7 cellular contexts compared by ENCODE assay signal in genomic region chr16:48383877-48384304, GRCh38. TPM values are rescaled to one million over a fixed set of nuclear protein-coding genes. Genes with fewer than 3 reads are reported as not detected.
DNase-seq lines count a peak whose midpoint lies in the region; FAIRE-seq and TF ChIP-seq lines count a peak whose summit lies in the region.

No MANE protein-coding gene starts in this region.

- 2% methylated on average over 5 of the region's 6 CpGs for WGBS in mammary epithelial cell (ENCODE audit: low coverage, missing lambda C conversion rate)
- 3% methylated on average over 6 of the region's 6 CpGs for WGBS in liver
- WGBS in thyroid gland, 2 donors: 0 to 2% methylated on average over 6 of the region's 6 CpGs

- CTCF ChIA-PET in mammary epithelial cell (lab: Charles Lee; ENCODE audit: low non-redundant PET): no interaction called here

- H3K9me3 ChIP-seq in mammary epithelial cell (replicated peaks; ENCODE audit: insufficient read depth, low read length): no peaks in the 10 kb centered on the region
- no peaks in the 10 kb centered on the region for H3K9me3 ChIP-seq in liver (ENCODE audit: control insufficient read depth in 4 of 4, low read length in 3 of 4)
- no peaks in the 10 kb centered on the region for H3K9me3 ChIP-seq in thyroid gland

- H3K27ac ChIP-seq in mammary epithelial cell (ENCODE audit: insufficient read depth, low read depth, low read length): peak overlapping the region; percentile 83
- H3K27ac ChIP-seq in liver (ENCODE audit: low read depth in 1 of 2, low read length in 2 of 2): peak overlapping the region; percentile 97 to 98
- H3K27ac ChIP-seq in thyroid gland: peak overlapping the region; percentile 97 to 98 (median 98)

- peak overlapping the region; percentile 47 for H2AFZ ChIP-seq in mammary epithelial cell (ENCODE audit: low read depth, low read length)

- no peak for TF ChIP-seq POLR2A in thyroid gland (IDR thresholded peaks at IDR 0.05)

- TF ChIP-seq RAD21 in liver (IDR thresholded peaks at IDR 0.05): no peak

- dilution Hi-C loops in mammary epithelial cell (cut with HindIII; ENCODE audit: low sequenced_read_pairs): no loop called here

- H3K36me3 ChIP-seq in mammary epithelial cell (ENCODE audit: insufficient read depth, low read length) (no peaks in the 10 kb centered on the region), liver (ENCODE audit: control insufficient read depth in 4 of 4, insufficient read depth in 3 of 4, low read depth in 1 of 4, low read length in 3 of 4) (no peaks in the 10 kb centered on the region), thyroid gland (no peaks in the 10 kb centered on the region)

- H3K4me3 ChIP-seq in mammary epithelial cell (replicated peaks in 1 of 3; ENCODE audit: insufficient read depth in 1 of 3, low read depth in 2 of 3, low read length in 3 of 3) (peak overlapping the region; percentile 67 to 95 (median 90)), liver (ENCODE audit: low read depth in 1 of 3, low read length in 3 of 3) (peak overlapping the region; percentile 77 to 98 (median 91)), thyroid gland (replicated peaks in 1 of 3) (peak overlapping the region; percentile 46 to 59 (median 55))

- in situ Hi-C loops in mammary epithelial cell (cut with MboI; ENCODE audit: low sequenced_read_pairs in 2 of 2): no loop called here

- no peak for TF ChIP-seq CTCF in mammary epithelial cell (conservative IDR thresholded peaks at IDR 0.05 in 1 of 2, IDR thresholded peaks at IDR 0.05 in 1 of 2; ENCODE audit: extremely low read depth in 1 of 2, insufficient read depth in 1 of 2, low read depth in 1 of 2, low read length in 2 of 2)
- no peak for TF ChIP-seq CTCF in liver (IDR thresholded peaks at IDR 0.05; ENCODE audit: low read depth, low read length, missing input control)
- no peak for TF ChIP-seq CTCF in thyroid gland (IDR thresholded peaks at IDR 0.05)

- BruUV-seq in mammary epithelial cell (replicated peaks; lab: Mats Ljungman, UMichigan): TSS peak; percentile 31

- intact Hi-C loops in mammary epithelial cell (cut with micrococcal nuclease): loop anchor here (1.0 to 2.0 kb wide), 2 partner anchors 31 to 61 kb away; no protein-coding TSS in a partner anchor
- intact Hi-C loops in thyroid gland (cut with DNase I): no loop called here

- peak; percentile 57 for FAIRE-seq in GM18507 (lab: Jason Lieb, UNC)

- peak overlapping the region; percentile 92 for H3K4me2 ChIP-seq in mammary epithelial cell (ENCODE audit: insufficient read depth, low read depth, low read length)

- H3K9ac ChIP-seq in mammary epithelial cell (ENCODE audit: insufficient read depth, low read length) (peak overlapping the region; percentile 93), liver (ENCODE audit: low read depth in 1 of 2, low read length in 2 of 2) (peak overlapping the region; percentile 92 to 94)

- H3K79me2 ChIP-seq in mammary epithelial cell (ENCODE audit: insufficient read depth, low read length): peaks cover 58% of the 10 kb centered on the region

- H3K4me1 ChIP-seq in mammary epithelial cell (ENCODE audit: insufficient read depth, low read length): peaks cover 3% of the 10 kb centered on the region
- peaks cover 10 to 37% (median 25%) of the 10 kb centered on the region in 4 donors for H3K4me1 ChIP-seq in liver (ENCODE audit: control insufficient read depth in 4 of 4, insufficient read depth in 4 of 4, low read length in 3 of 4)
- peaks cover 23 to 39% of the 10 kb centered on the region in 2 donors for H3K4me1 ChIP-seq in thyroid gland

- H3K27me3 ChIP-seq in mammary epithelial cell (ENCODE audit: insufficient read depth, low read length) (no peaks in the 10 kb centered on the region), liver (ENCODE audit: control insufficient read depth in 4 of 4, insufficient read depth in 4 of 4, low read length in 3 of 4) (no peaks in the 10 kb centered on the region), thyroid gland (no peaks in the 10 kb centered on the region)

- H4K20me1 ChIP-seq in mammary epithelial cell (ENCODE audit: insufficient read depth, low read length): no peaks in the 10 kb centered on the region

- DNase-seq in GM18507 (ENCODE audit: extremely low spot score, insufficient read length, low read depth) (no peak), NCI-H69 (lab: John Stamatoyannopoulos, UW) (peak; percentile 25), mammary epithelial cell (peak; percentile 48), thyroid gland (peak; percentile 19 to 32), HuH-7 (ENCODE audit: low spot score) (no peak), NCI-H2081 treated with DMSO at 0.1 percent for 48 hours (lab: John Stamatoyannopoulos, UW) (no peak)

TF ChIP-seq in liver, 16 proteins besides CTCF, POLR2A, EP300 and RAD21:
- TF ChIP-seq GABPA (IDR thresholded peaks at IDR 0.05 in 1 of 2, conservative IDR thresholded peaks at IDR 0.05 in 1 of 2): no peak
- peak; percentile 10 to 42 for TF ChIP-seq RXRA (IDR thresholded peaks at IDR 0.05)
- peak; percentile 48 for TF ChIP-seq MAX (IDR thresholded peaks at IDR 0.05)
- TF ChIP-seq REST (IDR thresholded peaks at IDR 0.05): peak; percentile 46
- peak; percentile 79 for TF ChIP-seq YY1 (IDR thresholded peaks at IDR 0.05)
- peak; percentile 82 for TF ChIP-seq TAF1 (conservative IDR thresholded peaks at IDR 0.05)
- TF ChIP-seq HNF4A (conservative IDR thresholded peaks at IDR 0.05): peak in 1 of 2 donors; percentile 30
- TF ChIP-seq NR2F2 (IDR thresholded peaks at IDR 0.05): no peak
- TF ChIP-seq EGR1 (IDR thresholded peaks at IDR 0.05; ENCODE audit: low read depth in 2 of 2): peak in 1 of 2 donors; percentile 14
TF ChIP-seq in liver: peak in this region for 7.

RNA-seq across cellular contexts. Expression of gene SIAH1, which starts 1.3 kb away (rescaled TPM):
- 10 to 100 TPM; 22.3 to 46.0 TPM for total RNA-seq in mammary epithelial cell
- 10.9 TPM for polyA plus RNA-seq in mammary epithelial cell
- polyA minus RNA-seq in mammary epithelial cell: 21.2 TPM
- total RNA-seq in liver: 10 to 100 TPM; 15.7 to 15.8 TPM
- polyA plus RNA-seq in liver: 10 to 100 TPM in 1 of 2 donors, 1 to 10 TPM in 1; 6.7 to 17.3 TPM
- total RNA-seq in thyroid gland: 10 to 100 TPM; 23.9 to 45.8 (median 34.4) TPM

Comparison
In these comparisons a context has a peak if more than half of its experiments do, and no peak if none do; other contexts are left out.
1. DNase-seq: peak in NCI-H69 (single experiment), mammary epithelial cell (single experiment) and thyroid gland (2 of 2); none in GM18507 (single experiment), HuH-7 (single experiment) and NCI-H2081 treated with DMSO at 0.1 percent for 48 hours (single experiment).
2. Peak in every context shown above with its lines, with median percentiles within 50 percentile points of each other: H3K27ac ChIP-seq and H3K4me3 ChIP-seq.